In genomic region chr7:82592416-82592815, GRCh38 we compare ENCODE assay signal across 31 cellular contexts.
"Had no signal": no experiment of that assay in that cellular context is flagged by ENCODE, and none has a peak within 500 bp of the region (broad histone marks: within the 10 kb centered on the region; RNA-seq: fewer than 3 reads in every experiment).

No MANE protein-coding gene starts in this region.

- H3K4me3 ChIP-seq: MG63 had no signal

- DNase-seq: Karpas-422, Kasumi-1, MG63, MM.1S, MV-4-11, NCI-H1048, NCI-H1092, NCI-H1105, NCI-H1105 treated with DMSO at 0.1 percent for 48 hours, NCI-H1417 treated with DMSO at 0.1 percent for 48 hours, NCI-H1436, NCI-H1436 treated with DMSO at 0.1 percent for 48 hours, NCI-H146, NCI-H1694, NCI-H1694 treated with DMSO at 0.1 percent for 48 hours, NCI-H187, NCI-H187 treated with DMSO at 0.1 percent for 48 hours, NCI-H1930, NCI-H2029, NCI-H2029 treated with DMSO at 0.1 percent for 48 hours, NCI-H2081, NCI-H2081 treated with DMSO at 0.1 percent for 48 hours, NCI-H2107, NCI-H2171, NCI-H2227 treated with DMSO at 0.1 percent for 48 hours, NCI-H226, NCI-H345, NCI-H446, NCI-H446 treated with DMSO at 0.1 percent for 48 hours, NCI-H510A, NCI-H510A treated with DMSO at 0.1 percent for 48 hours had no signal

- H3K36me3 ChIP-seq: MG63 had no signal

- H3K27me3 ChIP-seq: MG63 had no signal

- H3K9me3 ChIP-seq: MG63 had no signal
